In genomic region chr6:31769684-31770371, GRCh38 we compare ENCODE assay signal across 8 cellular contexts. TPM values are rescaled to one million over a fixed set of nuclear protein-coding genes. Genes with fewer than 3 reads are reported as not detected.
A peak's percentile ranks its signal among the peaks of the same experiment; 100 is the strongest.
DNase-seq lines count a peak whose midpoint lies in the region; ATAC-seq and TF ChIP-seq lines count a peak whose summit lies in the region.

No MANE protein-coding gene starts in this region.

- ATAC-seq in activated naive CD4-positive, alpha-beta T cell treated with anti-CD3 and anti-CD28 coated beads, Interleukin-2, amount 50 U/mL, for 72 hours = peak; percentile 62 to 85
- ATAC-seq in left ventricle myocardium superior = peak; percentile 65
- no peak for ATAC-seq in HG02840 (IDR thresholded peaks at IDR 0.05; ENCODE audit: low FRiP score, unreplicated experiment)

- H3K36me3 Mint-ChIP-seq in activated naive CD4-positive, alpha-beta T cell treated with anti-CD3 and anti-CD28 coated beads, Interleukin-2, amount 50 U/mL, for 72 hours = no peaks in the 10 kb centered on the region

- no peaks in the 10 kb centered on the region for H3K9me3 Mint-ChIP-seq in activated naive CD4-positive, alpha-beta T cell treated with anti-CD3 and anti-CD28 coated beads, Interleukin-2, amount 50 U/mL, for 72 hours

- peak; percentile 83 for DNase-seq in DMS53 treated with DMSO at 0.1 percent for 48 hours (lab: John Stamatoyannopoulos, UW; ENCODE audit: unreplicated experiment)
- DNase-seq in T follicular helper cell (ENCODE audit: low read depth) = peak; percentile 76
- peak in 1 of 2 donors; percentile 92 for DNase-seq in activated naive CD4-positive, alpha-beta T cell treated with anti-CD3 and anti-CD28 coated beads, Interleukin-2, amount 50 U/mL, for 72 hours (ENCODE audit: low spot score in 2 of 2)
- peak; percentile 78 for DNase-seq in left ventricle myocardium superior
- DNase-seq in stimulated activated CD4-positive, alpha-beta T cell treated with anti-CD3 and anti-CD28 coated beads, Interleukin-15, amount 100 ng/mL, for 24 hours = peak; percentile 85
- DNase-seq in NCI-H1092 (lab: John Stamatoyannopoulos, UW) = no peak

- peak; percentile 80 for TF ChIP-seq CTCF in LNCAP (IDR thresholded peaks at IDR 0.05)

- H3K27ac Mint-ChIP-seq in activated naive CD4-positive, alpha-beta T cell treated with anti-CD3 and anti-CD28 coated beads, Interleukin-2, amount 50 U/mL, for 72 hours = no peak overlapping the region

- intact Hi-C loops in left ventricle myocardium superior (cut with micrococcal nuclease) = no loop called here

RNA-seq across cellular contexts. Expression of gene VWA7, which starts 7.3 kb away (rescaled TPM):
- total RNA-seq in activated naive CD4-positive, alpha-beta T cell treated with anti-CD3 and anti-CD28 coated beads, Interleukin-2, amount 50 U/mL, for 72 hours = 1 to 10 TPM in 1 of 2 donors, under 1 TPM in 1; 0.68 to 2.6 TPM
- total RNA-seq in left ventricle myocardium superior = 12.8 TPM

RNA-seq across cellular contexts. Expression of gene SAPCD1, which starts 7.4 kb away (rescaled TPM):
- 10 to 100 TPM; 13.3 to 21.3 TPM for total RNA-seq in activated naive CD4-positive, alpha-beta T cell treated with anti-CD3 and anti-CD28 coated beads, Interleukin-2, amount 50 U/mL, for 72 hours
- 0.47 TPM for total RNA-seq in left ventricle myocardium superior

RNA-seq across cellular contexts. Expression of gene VARS1, which starts 25.7 kb away (rescaled TPM):
- total RNA-seq in activated naive CD4-positive, alpha-beta T cell treated with anti-CD3 and anti-CD28 coated beads, Interleukin-2, amount 50 U/mL, for 72 hours = 100 to 1,000 TPM in 1 of 2 donors, 10 to 100 TPM in 1; 57.7 to 127 TPM
- total RNA-seq in left ventricle myocardium superior = 22.5 TPM

RNA-seq across cellular contexts. Expression of gene MSH5, which starts 30.0 kb away (rescaled TPM):
- 100 to 1,000 TPM; 116 to 158 TPM for total RNA-seq in activated naive CD4-positive, alpha-beta T cell treated with anti-CD3 and anti-CD28 coated beads, Interleukin-2, amount 50 U/mL, for 72 hours
- total RNA-seq in left ventricle myocardium superior = 1.3 TPM

RNA-seq across cellular contexts. Expression of gene CLIC1, which starts 33.5 kb away (rescaled TPM):
- 100 to 1,000 TPM; 440 to 455 TPM for total RNA-seq in activated naive CD4-positive, alpha-beta T cell treated with anti-CD3 and anti-CD28 coated beads, Interleukin-2, amount 50 U/mL, for 72 hours
- total RNA-seq in left ventricle myocardium superior = 77.4 TPM
